Comparison of ENCODE assay signal across 2 cellular contexts in the genomic region with DNA sequence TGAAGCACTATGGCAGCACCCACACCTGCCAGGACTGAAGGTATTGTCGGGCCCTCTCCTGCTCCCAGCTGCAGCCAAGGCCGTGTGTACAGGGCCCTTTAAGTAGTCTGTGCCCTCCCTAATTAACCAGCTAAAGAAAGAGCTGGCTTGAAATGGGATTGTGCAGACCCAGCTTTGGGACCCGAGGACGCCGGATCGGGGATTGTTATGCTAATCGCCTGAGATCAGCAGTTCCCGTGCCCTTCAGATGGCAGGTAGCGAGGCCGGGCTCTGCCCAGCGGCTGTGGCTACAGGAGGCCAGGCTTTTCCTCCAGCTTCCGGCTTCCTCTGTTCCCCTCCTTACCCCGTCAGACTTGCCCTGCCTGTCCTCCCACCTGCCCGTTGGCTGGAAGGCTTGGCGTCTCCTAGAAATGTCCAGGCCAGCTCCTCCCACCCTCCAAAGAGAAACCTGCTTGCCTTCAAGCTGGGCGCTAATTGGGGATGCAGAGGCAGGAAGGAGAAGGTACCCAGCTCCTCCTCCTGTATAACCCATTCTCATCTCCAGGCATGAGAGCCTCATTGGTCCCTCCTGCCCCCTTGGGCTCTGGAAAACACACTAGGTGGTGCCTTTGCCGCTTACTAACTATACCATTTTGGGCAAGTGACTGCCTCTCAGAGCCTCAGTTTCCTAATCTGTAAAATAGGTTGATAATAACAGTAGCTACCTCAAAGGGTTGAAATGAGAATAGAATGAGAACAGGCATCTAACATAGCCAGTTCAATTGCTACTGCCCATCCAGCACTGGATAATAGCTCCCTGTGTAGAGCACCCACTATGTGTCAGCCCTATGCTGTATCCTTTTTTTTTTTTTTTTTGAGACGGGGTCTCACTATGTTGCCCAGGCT.
TF ChIP-seq lines count a peak whose summit lies in the region.

No MANE protein-coding gene starts in this region.

TF ChIP-seq in GM12878, 131 proteins besides CTCF, POLR2A, EP300 and RAD21:
- TF ChIP-seq ZNF217 (IDR thresholded peaks at IDR 0.05), result no peak
- TF ChIP-seq, protein P1, sequence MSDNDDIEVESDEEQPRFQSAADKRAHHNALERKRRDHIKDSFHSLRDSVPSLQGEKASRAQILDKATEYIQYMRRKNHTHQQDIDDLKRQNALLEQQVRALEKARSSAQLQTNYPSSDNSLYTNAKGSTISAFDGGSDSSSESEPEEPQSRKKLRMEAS (IDR thresholded peaks at IDR 0.05; ENCODE audit: low read depth, low read length), result no peak

TF ChIP-seq in GM12891, 5 proteins besides CTCF, POLR2A, EP300 and RAD21:
- TF ChIP-seq TAF1 (IDR thresholded peaks at IDR 0.05; ENCODE audit: low read depth, low read length) (no peak), POU2F2 (IDR thresholded peaks at IDR 0.05; ENCODE audit: low read depth, low read length) (no peak)
